Comparison of ENCODE assay signal across 11 cellular contexts in genomic region chr5:76351577-76351976, GRCh38. TPM values are rescaled to one million over a fixed set of nuclear protein-coding genes. Genes with fewer than 3 reads are reported as not detected.
A peak's percentile ranks its signal among the peaks of the same experiment; 100 is the strongest.
DNase-seq lines count a peak whose midpoint lies in the region; ATAC-seq and TF ChIP-seq lines count a peak whose summit lies in the region.
"Had no signal": no experiment of that assay in that cellular context is flagged by ENCODE, and none has a peak within 500 bp of the region (broad histone marks: within the 10 kb centered on the region; RNA-seq: fewer than 3 reads in every experiment).

No MANE protein-coding gene starts in this region.

- H3K27me3 Mint-ChIP-seq in IgD-negative memory B cell, result peaks cover 23% of the 10 kb centered on the region
- H3K27me3 Mint-ChIP-seq: activated CD4-positive, alpha-beta memory T cell treated with anti-CD3 and anti-CD28 coated beads for 36 hours had no signal

- peaks cover 14 to 19% (median 16%) of the 10 kb centered on the region in 3 donors for H3K4me1 Mint-ChIP-seq in IgD-negative memory B cell

- H3K36me3 Mint-ChIP-seq in IgD-negative memory B cell, result no peaks in the 10 kb centered on the region
- H3K36me3 Mint-ChIP-seq: activated CD4-positive, alpha-beta memory T cell treated with anti-CD3 and anti-CD28 coated beads for 36 hours had no signal

- H3K27ac Mint-ChIP-seq in IgD-negative memory B cell, result peak overlapping the region; percentile 10 to 76 (median 76)
- H3K27ac Mint-ChIP-seq: activated CD4-positive, alpha-beta memory T cell treated with anti-CD3 and anti-CD28 coated beads for 36 hours had no signal

- in situ Hi-C loops in GM13976 (cut with MboI; ENCODE audit: low sequenced_read_pairs, unreplicated experiment), result no loop called here

- peak; percentile 73 for DNase-seq in GM13976 (ENCODE audit: low spot score)
- DNase-seq in HUDEP-2 (lab: John Stamatoyannopoulos, UW; ENCODE audit: unreplicated experiment in 76 of 76), result no peak
- no peak for DNase-seq in epidermal melanocyte (ENCODE audit: insufficient read length, low spot score)
- DNase-seq in NCI-H2081 (lab: John Stamatoyannopoulos, UW), result no peak
- no peak for DNase-seq in ureter (ENCODE audit: low spot score)
- DNase-seq: activated CD4-positive, alpha-beta memory T cell treated with anti-CD3 and anti-CD28 coated beads for 36 hours; anterior cingulate cortex; KBM-7 had no signal

- ATAC-seq in GM19455 (IDR thresholded peaks at IDR 0.05; ENCODE audit: unreplicated experiment), result peak; percentile 98
- ATAC-seq in HG02938 (IDR thresholded peaks at IDR 0.05; ENCODE audit: unreplicated experiment), result peak; percentile 99

- peak overlapping the region in 2 of 4 donors; percentile 71 to 88 for H3K4me3 Mint-ChIP-seq in IgD-negative memory B cell
- H3K4me3 Mint-ChIP-seq: activated CD4-positive, alpha-beta memory T cell treated with anti-CD3 and anti-CD28 coated beads for 36 hours had no signal

- H3K9me3 Mint-ChIP-seq in IgD-negative memory B cell, result no peaks in the 10 kb centered on the region
- H3K9me3 Mint-ChIP-seq: activated CD4-positive, alpha-beta memory T cell treated with anti-CD3 and anti-CD28 coated beads for 36 hours had no signal

- TF ChIP-seq CTCF in GM13976 (IDR thresholded peaks at IDR 0.05; ENCODE audit: borderline replicate concordance, control extremely low read depth, extremely low read depth, insufficient read depth, missing control alignments), result no peak

RNA-seq across cellular contexts. Expression of gene IQGAP2, which starts 51.5 kb away (rescaled TPM):
- 8.0 TPM for polyA plus RNA-seq in IgD-negative memory B cell
- total RNA-seq in ureter, result 9.7 TPM
